Comparison of ENCODE assay signal across 15 cellular contexts in the genomic region with DNA sequence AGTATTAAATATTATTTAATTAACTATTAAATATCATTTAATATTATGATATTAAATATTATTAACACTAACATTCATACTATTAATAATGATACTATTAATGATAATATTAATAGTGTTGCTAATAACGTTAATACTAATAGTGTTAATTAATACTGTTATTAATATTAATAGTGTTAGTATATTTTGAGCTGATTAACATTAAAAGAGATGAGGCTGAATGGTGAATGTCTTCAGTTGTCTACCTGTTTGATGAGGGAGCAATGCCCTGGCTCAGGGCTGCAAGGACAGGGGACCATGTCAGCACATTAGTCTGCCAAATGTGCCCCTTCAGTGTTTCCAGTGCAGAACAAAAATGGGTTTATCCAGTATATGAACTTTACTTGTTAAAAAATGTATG.
DNase-seq lines count a peak whose midpoint lies in the region; ATAC-seq, FAIRE-seq and TF ChIP-seq lines count a peak whose summit lies in the region.
"Had no signal": no experiment of that assay in that cellular context is flagged by ENCODE, and none has a peak within 500 bp of the region (broad histone marks: within the 10 kb centered on the region; RNA-seq: fewer than 3 reads in every experiment).

No MANE protein-coding gene starts in this region.

- H3K36me3 Mint-ChIP-seq in glutamatergic neuron (ENCODE audit: unreplicated experiment) = no peaks in the 10 kb centered on the region
- H3K36me3 Mint-ChIP-seq: CD4-positive, CD25-positive, alpha-beta regulatory T cell had no signal

- FAIRE-seq in H54 (lab: Jason Lieb, UNC) = no peak

- POLR2A ChIA-PET in SK-N-SH (lab: Yijun Ruan, JAX) (no interaction called here), A673 (lab: Charles Lee; ENCODE audit: low non-redundant PET) (no interaction called here)

- no peaks in the 10 kb centered on the region for H4K20me1 ChIP-seq in SK-N-SH (ENCODE audit: insufficient read depth)
- H4K20me1 ChIP-seq: BLaER1 treated with 17β-estradiol and CSF1 and Interleukin-3, amounts not matched to agents 10 nM and 100 nM had no signal

- no TSS peak for BruUV-seq in A673 (replicated peaks; lab: Mats Ljungman, UMichigan)

- no peak overlapping the region for H2AFZ ChIP-seq in SK-N-SH (ENCODE audit: low read depth)

- no peaks in the 10 kb centered on the region for H3K79me2 ChIP-seq in SK-N-SH (ENCODE audit: insufficient read depth)

- H3K9ac ChIP-seq in SK-N-SH (no peak overlapping the region), SK-N-MC (ENCODE audit: insufficient read length) (no peak overlapping the region)
- H3K9ac ChIP-seq: BLaER1 treated with 17β-estradiol and CSF1 and Interleukin-3, amounts not matched to agents 10 nM and 100 nM had no signal

- no peaks in the 10 kb centered on the region for H3K27me3 Mint-ChIP-seq in glutamatergic neuron (ENCODE audit: unreplicated experiment)

- H3F3A ChIP-seq in SK-N-SH (replicated peaks; ENCODE audit: insufficient read depth) = no peaks in the 10 kb centered on the region

- CTCF ChIA-PET in SK-N-SH (lab: Yijun Ruan, JAX) (no interaction called here), A673 (lab: Charles Lee) (no interaction called here)

- H3K4me3 Mint-ChIP-seq in glutamatergic neuron (ENCODE audit: unreplicated experiment) = no peak overlapping the region
- H3K4me3 Mint-ChIP-seq: CD4-positive, CD25-positive, alpha-beta regulatory T cell; H9 had no signal

- TF ChIP-seq RAD21 in SK-N-SH (IDR thresholded peaks at IDR 0.05; ENCODE audit: low read length) = no peak

- H3K9me2 ChIP-seq in SK-N-SH = no peaks in the 10 kb centered on the region

- H3K4me1 ChIP-seq in SK-N-SH (ENCODE audit: control insufficient read depth in 1 of 2, insufficient read depth in 2 of 2, low read depth in 1 of 2, low read length in 1 of 2) = no peaks in the 10 kb centered on the region
- no peaks in the 10 kb centered on the region for H3K4me1 ChIP-seq in A673 (ENCODE audit: insufficient read depth, low read length, poor library complexity, severe bottlenecking)
- H3K4me1 ChIP-seq in spleen = no peaks in the 10 kb centered on the region

- TF ChIP-seq POLR2A in spleen (IDR thresholded peaks at IDR 0.05) (no peak), H54 (IDR thresholded peaks at IDR 0.05; ENCODE audit: low read depth, low read length) (no peak)

- H3K27me3 ChIP-seq in SK-N-SH (ENCODE audit: insufficient read depth) (no peaks in the 10 kb centered on the region), A673 (replicated peaks; ENCODE audit: insufficient read depth, low read depth, low read length, poor library complexity) (no peaks in the 10 kb centered on the region), spleen (replicated peaks in 1 of 7) (no peaks in the 10 kb centered on the region)
- H3K27me3 ChIP-seq: BLaER1 treated with 17β-estradiol and CSF1 and Interleukin-3, amounts not matched to agents 10 nM and 100 nM had no signal

- 25% methylated on average over 1 of the region's 1 CpG for WGBS in SK-N-SH (ENCODE audit: low lambda C conversion rate)
- WGBS in spleen, 5 donors = 80 to 100% (median 93%) methylated on average over 1 of the region's 1 CpG

- H3K9me3 Mint-ChIP-seq in glutamatergic neuron (ENCODE audit: unreplicated experiment) = peaks cover 1% of the 10 kb centered on the region

- TF ChIP-seq CTCF in SK-N-SH (IDR thresholded peaks at IDR 0.05) (no peak), A673 (conservative IDR thresholded peaks at IDR 0.05; ENCODE audit: low read depth, low read length) (no peak), glutamatergic neuron (IDR thresholded peaks at IDR 0.05; ENCODE audit: partially characterized antibody, unreplicated experiment) (no peak), spleen (IDR thresholded peaks at IDR 0.05 in 8 of 11, conservative IDR thresholded peaks at IDR 0.05 in 3 of 11) (no peak)

- DNase-seq in SK-N-SH (peak; percentile 15), A673 (ENCODE audit: low spot score) (no peak), SK-N-MC (ENCODE audit: low read depth, low spot score) (no peak), glutamatergic neuron (no peak), spleen (no peak), H54 (ENCODE audit: insufficient read length, low spot score) (no peak), GOT3 (lab: John Stamatoyannopoulos, UW) (no peak)
- DNase-seq: 8988T; ACHN; CD4-positive, CD25-positive, alpha-beta regulatory T cell; DMS53; GF-D8; H9 had no signal

- no peak overlapping the region for H3K27ac ChIP-seq in SK-N-SH (ENCODE audit: low read depth in 2 of 2, low read length in 1 of 2)
- peak overlapping the region; percentile 46 for H3K27ac ChIP-seq in A673 (ENCODE audit: low read depth, low read length, poor library complexity, severe bottlenecking)
- peak overlapping the region; percentile 22; the same call in 1 of the 2 replicates for H3K27ac ChIP-seq in SK-N-MC
- H3K27ac ChIP-seq in spleen = no peak overlapping the region
- H3K27ac ChIP-seq: BLaER1 treated with 17β-estradiol and CSF1 and Interleukin-3, amounts not matched to agents 10 nM and 100 nM had no signal

- no peaks in the 10 kb centered on the region for H3K9me3 ChIP-seq in SK-N-SH
- no peaks in the 10 kb centered on the region for H3K9me3 ChIP-seq in A673 (ENCODE audit: low read depth, low read length, poor library complexity, severe bottlenecking)
- H3K9me3 ChIP-seq in SK-N-MC (ENCODE audit: low read depth, low read length) = no peaks in the 10 kb centered on the region
- peaks cover 0 to 6% (median 0%) of the 10 kb centered on the region in 8 donors for H3K9me3 ChIP-seq in spleen

- no peak for TF ChIP-seq EP300 in SK-N-SH (IDR thresholded peaks at IDR 0.05; ENCODE audit: borderline replicate concordance in 1 of 2, low read depth in 1 of 2, low read length in 1 of 2)

- no peak overlapping the region for H3K4me2 ChIP-seq in SK-N-SH

- no peaks in the 10 kb centered on the region for H3K4me1 Mint-ChIP-seq in glutamatergic neuron (ENCODE audit: low read depth, unreplicated experiment)

- H3K4me3 ChIP-seq in SK-N-SH (ENCODE audit: low read depth in 2 of 2, low read length in 1 of 2) (no peak overlapping the region), A673 (ENCODE audit: low read depth, low read length, poor library complexity, severe bottlenecking) (no peak overlapping the region), SK-N-MC (no peak overlapping the region), spleen (no peak overlapping the region)
- H3K4me3 ChIP-seq: BLaER1 treated with 17β-estradiol and CSF1 and Interleukin-3, amounts not matched to agents 10 nM and 100 nM had no signal

- intact Hi-C loops in A673 (cut with micrococcal nuclease; ENCODE audit: unreplicated experiment) = no loop called here
- intact Hi-C loops in spleen (cut with DNase I; ENCODE audit: low total_unique reads) = no loop called here

- no peaks in the 10 kb centered on the region for H3K36me3 ChIP-seq in SK-N-SH (replicated peaks in 1 of 2; ENCODE audit: control insufficient read depth in 1 of 2, insufficient read depth in 2 of 2, low read length in 1 of 2)
- H3K36me3 ChIP-seq in A673 (ENCODE audit: insufficient read depth, low read length, poor library complexity, severe bottlenecking) = no peaks in the 10 kb centered on the region
- H3K36me3 ChIP-seq in SK-N-MC (ENCODE audit: insufficient read depth, low read length) = no peaks in the 10 kb centered on the region
- no peaks in the 10 kb centered on the region for H3K36me3 ChIP-seq in spleen
- H3K36me3 ChIP-seq: BLaER1 treated with 17β-estradiol and CSF1 and Interleukin-3, amounts not matched to agents 10 nM and 100 nM had no signal

- peak overlapping the region; percentile 5 for H3K27ac Mint-ChIP-seq in glutamatergic neuron (ENCODE audit: unreplicated experiment)
- H3K27ac Mint-ChIP-seq: CD4-positive, CD25-positive, alpha-beta regulatory T cell had no signal

- no peak for ATAC-seq in SK-N-SH treated with all-trans-retinoic acid at 6 μM for 48 hours

TF ChIP-seq in SK-N-SH, 30 proteins besides CTCF, POLR2A, EP300 and RAD21 (continues in another document):
- TF ChIP-seq MXI1 (IDR thresholded peaks at IDR 0.05; ENCODE audit: low read depth, low read length) (no peak), RCOR1 (IDR thresholded peaks at IDR 0.05; ENCODE audit: low read length) (no peak)
- TF ChIP-seq, protein P1, sequence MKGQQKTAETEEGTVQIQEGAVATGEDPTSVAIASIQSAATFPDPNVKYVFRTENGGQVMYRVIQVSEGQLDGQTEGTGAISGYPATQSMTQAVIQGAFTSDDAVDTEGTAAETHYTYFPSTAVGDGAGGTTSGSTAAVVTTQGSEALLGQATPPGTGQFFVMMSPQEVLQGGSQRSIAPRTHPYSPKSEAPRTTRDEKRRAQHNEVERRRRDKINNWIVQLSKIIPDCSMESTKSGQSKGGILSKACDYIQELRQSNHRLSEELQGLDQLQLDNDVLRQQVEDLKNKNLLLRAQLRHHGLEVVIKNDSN (IDR thresholded peaks at IDR 0.05; ENCODE audit: borderline replicate concordance, low read depth) = no peak
- TF ChIP-seq, protein P2, sequence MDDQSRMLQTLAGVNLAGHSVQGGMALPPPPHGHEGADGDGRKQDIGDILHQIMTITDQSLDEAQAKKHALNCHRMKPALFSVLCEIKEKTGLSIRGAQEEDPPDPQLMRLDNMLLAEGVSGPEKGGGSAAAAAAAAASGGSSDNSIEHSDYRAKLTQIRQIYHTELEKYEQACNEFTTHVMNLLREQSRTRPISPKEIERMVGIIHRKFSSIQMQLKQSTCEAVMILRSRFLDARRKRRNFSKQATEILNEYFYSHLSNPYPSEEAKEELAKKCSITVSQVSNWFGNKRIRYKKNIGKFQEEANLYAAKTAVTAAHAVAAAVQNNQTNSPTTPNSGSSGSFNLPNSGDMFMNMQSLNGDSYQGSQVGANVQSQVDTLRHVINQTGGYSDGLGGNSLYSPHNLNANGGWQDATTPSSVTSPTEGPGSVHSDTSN (IDR thresholded peaks at IDR 0.05) = no peak

TF ChIP-seq in SK-N-SH treated with all-trans-retinoic acid at 6 μM for 48 hours, 23 proteins besides CTCF, POLR2A, EP300 and RAD21 (continues in another document):
- TF ChIP-seq TCF4 (CRISPR knock-in tag; IDR thresholded peaks at IDR 0.05; ENCODE audit: borderline replicate concordance) (no peak), ARNTL (CRISPR knock-in tag; IDR thresholded peaks at IDR 0.05; ENCODE audit: borderline replicate concordance, low read depth) (no peak), ZNF565 (CRISPR knock-in tag; conservative IDR thresholded peaks at IDR 0.05; ENCODE audit: low read depth) (no peak), RARB (CRISPR knock-in tag; IDR thresholded peaks at IDR 0.05) (no peak), ZNF8 (CRISPR knock-in tag; IDR thresholded peaks at IDR 0.05) (no peak), ZFP3 (CRISPR knock-in tag; IDR thresholded peaks at IDR 0.05) (no peak), CSDC2 (CRISPR knock-in tag; IDR thresholded peaks at IDR 0.05) (no peak), ZC3H10 (CRISPR knock-in tag; IDR thresholded peaks at IDR 0.05) (no peak)

Comparison
In these comparisons a context has a peak if more than half of its experiments do, and no peak if none do; other contexts are left out.
1. H3K27ac ChIP-seq: peak in A673 (single experiment) and SK-N-MC (single experiment); none in SK-N-SH (0 of 2) and spleen (0 of 8).